1 cellular context compared by ENCODE assay signal in the genomic region with DNA sequence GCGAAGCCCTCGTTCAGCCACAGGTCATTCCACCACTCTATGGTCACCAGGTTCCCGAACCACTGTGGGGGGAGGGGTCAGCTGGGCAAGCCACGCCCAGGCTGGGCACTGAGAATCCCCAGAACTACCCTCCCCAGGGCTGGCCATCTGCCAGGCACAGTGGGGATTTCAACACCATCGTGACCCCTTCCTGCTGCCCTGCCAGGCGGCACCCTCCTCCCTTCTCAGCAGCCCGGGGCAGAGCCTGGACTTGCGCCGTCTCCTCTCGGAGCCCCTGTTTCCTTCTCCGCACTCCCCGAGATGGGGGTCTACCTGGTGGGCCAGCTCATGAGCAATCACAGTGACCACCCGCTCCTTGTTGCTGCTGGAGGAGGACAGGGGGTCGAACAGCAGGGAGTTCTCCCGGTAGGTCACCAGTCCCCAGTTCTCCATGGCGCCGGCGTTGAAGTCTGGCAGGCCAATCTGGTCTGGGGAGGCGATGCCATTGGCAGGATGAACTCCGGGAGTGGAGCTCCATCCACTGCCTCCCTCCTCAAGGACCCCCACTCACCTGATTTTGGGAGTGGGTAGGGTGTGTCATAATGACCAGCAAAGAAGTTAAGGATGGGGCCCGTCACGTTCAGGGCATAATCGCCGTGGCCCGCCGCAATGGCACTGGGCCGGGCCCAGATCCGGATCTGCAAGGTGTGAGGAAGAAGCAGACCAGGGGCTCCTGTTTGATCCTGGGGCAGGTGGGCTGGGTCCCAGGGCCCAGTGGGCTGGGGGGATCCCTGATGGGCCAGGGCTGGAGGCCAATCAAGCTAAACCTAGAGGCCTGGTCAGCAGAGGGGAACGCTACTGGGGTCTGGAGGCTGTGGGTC.
TF ChIP-seq lines count a peak whose summit lies in the region.

No MANE protein-coding gene starts in this region.

TF ChIP-seq in liver, 16 proteins besides CTCF, POLR2A, EP300 and RAD21 (continued from another document):
- TF ChIP-seq, protein P1, sequence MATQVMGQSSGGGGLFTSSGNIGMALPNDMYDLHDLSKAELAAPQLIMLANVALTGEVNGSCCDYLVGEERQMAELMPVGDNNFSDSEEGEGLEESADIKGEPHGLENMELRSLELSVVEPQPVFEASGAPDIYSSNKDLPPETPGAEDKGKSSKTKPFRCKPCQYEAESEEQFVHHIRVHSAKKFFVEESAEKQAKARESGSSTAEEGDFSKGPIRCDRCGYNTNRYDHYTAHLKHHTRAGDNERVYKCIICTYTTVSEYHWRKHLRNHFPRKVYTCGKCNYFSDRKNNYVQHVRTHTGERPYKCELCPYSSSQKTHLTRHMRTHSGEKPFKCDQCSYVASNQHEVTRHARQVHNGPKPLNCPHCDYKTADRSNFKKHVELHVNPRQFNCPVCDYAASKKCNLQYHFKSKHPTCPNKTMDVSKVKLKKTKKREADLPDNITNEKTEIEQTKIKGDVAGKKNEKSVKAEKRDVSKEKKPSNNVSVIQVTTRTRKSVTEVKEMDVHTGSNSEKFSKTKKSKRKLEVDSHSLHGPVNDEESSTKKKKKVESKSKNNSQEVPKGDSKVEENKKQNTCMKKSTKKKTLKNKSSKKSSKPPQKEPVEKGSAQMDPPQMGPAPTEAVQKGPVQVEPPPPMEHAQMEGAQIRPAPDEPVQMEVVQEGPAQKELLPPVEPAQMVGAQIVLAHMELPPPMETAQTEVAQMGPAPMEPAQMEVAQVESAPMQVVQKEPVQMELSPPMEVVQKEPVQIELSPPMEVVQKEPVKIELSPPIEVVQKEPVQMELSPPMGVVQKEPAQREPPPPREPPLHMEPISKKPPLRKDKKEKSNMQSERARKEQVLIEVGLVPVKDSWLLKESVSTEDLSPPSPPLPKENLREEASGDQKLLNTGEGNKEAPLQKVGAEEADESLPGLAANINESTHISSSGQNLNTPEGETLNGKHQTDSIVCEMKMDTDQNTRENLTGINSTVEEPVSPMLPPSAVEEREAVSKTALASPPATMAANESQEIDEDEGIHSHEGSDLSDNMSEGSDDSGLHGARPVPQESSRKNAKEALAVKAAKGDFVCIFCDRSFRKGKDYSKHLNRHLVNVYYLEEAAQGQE (IDR thresholded peaks at IDR 0.05), result peak; percentile 47
- TF ChIP-seq HNF4A (conservative IDR thresholded peaks at IDR 0.05), result peak; percentile 37 to 74
- peak; percentile 64 for TF ChIP-seq YY1 (IDR thresholded peaks at IDR 0.05)
- peak; percentile 64 to 91 for TF ChIP-seq RXRA (IDR thresholded peaks at IDR 0.05)
- TF ChIP-seq, protein P2, sequence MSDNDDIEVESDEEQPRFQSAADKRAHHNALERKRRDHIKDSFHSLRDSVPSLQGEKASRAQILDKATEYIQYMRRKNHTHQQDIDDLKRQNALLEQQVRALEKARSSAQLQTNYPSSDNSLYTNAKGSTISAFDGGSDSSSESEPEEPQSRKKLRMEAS (IDR thresholded peaks at IDR 0.05), result peak; percentile 78
- TF ChIP-seq JUND (IDR thresholded peaks at IDR 0.05), result peak in 1 of 2 donors; percentile 23
- TF ChIP-seq SP1 (IDR thresholded peaks at IDR 0.05), result peak; percentile 61
- TF ChIP-seq, protein P3, sequence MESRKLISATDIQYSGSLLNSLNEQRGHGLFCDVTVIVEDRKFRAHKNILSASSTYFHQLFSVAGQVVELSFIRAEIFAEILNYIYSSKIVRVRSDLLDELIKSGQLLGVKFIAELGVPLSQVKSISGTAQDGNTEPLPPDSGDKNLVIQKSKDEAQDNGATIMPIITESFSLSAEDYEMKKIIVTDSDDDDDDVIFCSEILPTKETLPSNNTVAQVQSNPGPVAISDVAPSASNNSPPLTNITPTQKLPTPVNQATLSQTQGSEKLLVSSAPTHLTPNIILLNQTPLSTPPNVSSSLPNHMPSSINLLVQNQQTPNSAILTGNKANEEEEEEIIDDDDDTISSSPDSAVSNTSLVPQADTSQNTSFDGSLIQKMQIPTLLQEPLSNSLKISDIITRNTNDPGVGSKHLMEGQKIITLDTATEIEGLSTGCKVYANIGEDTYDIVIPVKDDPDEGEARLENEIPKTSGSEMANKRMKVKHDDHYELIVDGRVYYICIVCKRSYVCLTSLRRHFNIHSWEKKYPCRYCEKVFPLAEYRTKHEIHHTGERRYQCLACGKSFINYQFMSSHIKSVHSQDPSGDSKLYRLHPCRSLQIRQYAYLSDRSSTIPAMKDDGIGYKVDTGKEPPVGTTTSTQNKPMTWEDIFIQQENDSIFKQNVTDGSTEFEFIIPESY (IDR thresholded peaks at IDR 0.05), result no peak
- TF ChIP-seq, protein P4, sequence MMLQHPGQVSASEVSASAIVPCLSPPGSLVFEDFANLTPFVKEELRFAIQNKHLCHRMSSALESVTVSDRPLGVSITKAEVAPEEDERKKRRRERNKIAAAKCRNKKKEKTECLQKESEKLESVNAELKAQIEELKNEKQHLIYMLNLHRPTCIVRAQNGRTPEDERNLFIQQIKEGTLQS (IDR thresholded peaks at IDR 0.05), result no peak
- TF ChIP-seq HNF4G (IDR thresholded peaks at IDR 0.05), result no peak
